1 cellular context compared by ENCODE assay signal in the genomic region with DNA sequence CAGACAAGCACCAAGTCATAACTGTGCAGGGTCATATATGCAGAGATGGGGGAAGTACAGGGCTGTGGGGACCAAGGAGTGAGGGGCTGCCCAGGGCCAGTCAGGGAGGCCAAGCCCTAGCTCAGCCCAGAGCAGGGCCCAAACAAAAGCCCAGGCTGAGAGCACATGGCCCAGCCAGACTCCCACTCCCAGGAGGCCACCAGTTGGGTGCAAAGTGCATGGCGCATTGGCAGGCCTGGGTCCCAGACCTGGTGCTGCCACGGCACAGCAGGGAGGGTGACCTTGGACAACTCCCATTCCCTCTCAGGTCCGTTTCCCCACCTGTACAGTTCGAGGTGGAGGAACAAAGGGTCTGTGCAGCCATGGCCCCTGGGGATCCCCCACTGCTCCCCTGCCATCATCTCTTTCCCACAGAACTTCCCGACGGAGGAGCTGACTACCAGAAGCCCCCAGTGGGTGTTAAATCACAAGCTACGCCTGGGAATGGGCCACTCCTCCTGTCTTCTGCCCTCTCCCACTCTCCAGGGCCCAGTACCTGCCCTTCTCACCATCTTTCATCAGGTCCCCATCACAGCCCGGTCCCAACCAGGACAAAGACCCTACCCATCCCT.
A peak's percentile ranks its signal among the peaks of the same experiment; 100 is the strongest.
TF ChIP-seq lines count a peak whose summit lies in the region.

No MANE protein-coding gene starts in this region.

TF ChIP-seq in HepG2, 621 proteins besides CTCF, POLR2A, EP300 and RAD21 (continues in another document):
- TF ChIP-seq, protein P1, sequence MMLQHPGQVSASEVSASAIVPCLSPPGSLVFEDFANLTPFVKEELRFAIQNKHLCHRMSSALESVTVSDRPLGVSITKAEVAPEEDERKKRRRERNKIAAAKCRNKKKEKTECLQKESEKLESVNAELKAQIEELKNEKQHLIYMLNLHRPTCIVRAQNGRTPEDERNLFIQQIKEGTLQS (CRISPR knock-in tag; IDR thresholded peaks at IDR 0.05), result peak; percentile 40; the same call in 1 of the 2 replicates
- 0 out of 2 replicates have a peak, but pooled peaks have one; percentile 41 for TF ChIP-seq RFXANK (CRISPR knock-in tag; IDR thresholded peaks at IDR 0.05)
- TF ChIP-seq ZNF430 (CRISPR knock-in tag; IDR thresholded peaks at IDR 0.05), result peak; percentile 56; the same call in 1 of the 2 replicates
- TF ChIP-seq NCOA1 (CRISPR knock-in tag; IDR thresholded peaks at IDR 0.05), result no peak
- TF ChIP-seq ZNF709 (CRISPR knock-in tag; IDR thresholded peaks at IDR 0.05), result no peak
- TF ChIP-seq SCMH1 (CRISPR knock-in tag; IDR thresholded peaks at IDR 0.05; ENCODE audit: borderline replicate concordance), result no peak
- peak; percentile 57; the same call in 1 of the 2 replicates for TF ChIP-seq ZSCAN22 (CRISPR knock-in tag; IDR thresholded peaks at IDR 0.05)
- peak; percentile 63; the same call in 1 of the 2 replicates for TF ChIP-seq PHF8 (CRISPR knock-in tag; IDR thresholded peaks at IDR 0.05)
- TF ChIP-seq ZNF740 (CRISPR knock-in tag; IDR thresholded peaks at IDR 0.05), result no peak; the same call in none of the 2 replicates
- peak; percentile 49 for TF ChIP-seq ZBTB43 (CRISPR knock-in tag; conservative IDR thresholded peaks at IDR 0.05)
- no peak for TF ChIP-seq ZNF616 (CRISPR knock-in tag; IDR thresholded peaks at IDR 0.05; ENCODE audit: low read depth)
- TF ChIP-seq MED13 (CRISPR knock-in tag; IDR thresholded peaks at IDR 0.05), result no peak; the same call in 1 of the 2 replicates
- no peak for TF ChIP-seq ZNF207 (IDR thresholded peaks at IDR 0.05; ENCODE audit: borderline replicate concordance)
- peak; percentile 95 for TF ChIP-seq ZBTB7A (CRISPR knock-in tag; IDR thresholded peaks at IDR 0.05)
- peak; percentile 37; the same call in 1 of the 2 replicates for TF ChIP-seq AHR (CRISPR knock-in tag; IDR thresholded peaks at IDR 0.05)
- TF ChIP-seq MAFF (IDR thresholded peaks at IDR 0.05; ENCODE audit: low read depth, low read length), result no peak
- peak; percentile 76; the same call in 1 of the 2 replicates for TF ChIP-seq PCBP1 (IDR thresholded peaks at IDR 0.05; ENCODE audit: borderline replicate concordance, low read depth, low read length)
- no peak for TF ChIP-seq NFE2L1 (CRISPR knock-in tag; IDR thresholded peaks at IDR 0.05; ENCODE audit: borderline replicate concordance)
- peak; percentile 47; the same call in 1 of the 2 replicates for TF ChIP-seq JUND (CRISPR knock-in tag; IDR thresholded peaks at IDR 0.05)
- TF ChIP-seq KDM4B (CRISPR knock-in tag; IDR thresholded peaks at IDR 0.05), result peak; percentile 40; the same call in 1 of the 2 replicates
- peak; percentile 84 for TF ChIP-seq ZNF607 (CRISPR knock-in tag; IDR thresholded peaks at IDR 0.05; ENCODE audit: borderline replicate concordance)
- TF ChIP-seq, protein P2, sequence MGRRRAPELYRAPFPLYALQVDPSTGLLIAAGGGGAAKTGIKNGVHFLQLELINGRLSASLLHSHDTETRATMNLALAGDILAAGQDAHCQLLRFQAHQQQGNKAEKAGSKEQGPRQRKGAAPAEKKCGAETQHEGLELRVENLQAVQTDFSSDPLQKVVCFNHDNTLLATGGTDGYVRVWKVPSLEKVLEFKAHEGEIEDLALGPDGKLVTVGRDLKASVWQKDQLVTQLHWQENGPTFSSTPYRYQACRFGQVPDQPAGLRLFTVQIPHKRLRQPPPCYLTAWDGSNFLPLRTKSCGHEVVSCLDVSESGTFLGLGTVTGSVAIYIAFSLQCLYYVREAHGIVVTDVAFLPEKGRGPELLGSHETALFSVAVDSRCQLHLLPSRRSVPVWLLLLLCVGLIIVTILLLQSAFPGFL (CRISPR knock-in tag; IDR thresholded peaks at IDR 0.05), result no peak
- TF ChIP-seq ZNF792 (CRISPR knock-in tag; IDR thresholded peaks at IDR 0.05), result peak; percentile 87
- no peak for TF ChIP-seq ZNF382 (CRISPR knock-in tag; IDR thresholded peaks at IDR 0.05; ENCODE audit: borderline replicate concordance)
- peak; percentile 46 for TF ChIP-seq FOSL2 (CRISPR knock-in tag; IDR thresholded peaks at IDR 0.05)
- TF ChIP-seq NR2F1 (CRISPR knock-in tag; IDR thresholded peaks at IDR 0.05), result peak in 1 of 2 experiments; percentile 17; a peak in 1 of 4 replicates
- TF ChIP-seq SYNCRIP (IDR thresholded peaks at IDR 0.05; ENCODE audit: insufficient read depth, low read depth, low read length), result no peak
- TF ChIP-seq TAF1 (CRISPR knock-in tag; IDR thresholded peaks at IDR 0.05), result peak; percentile 73
- peak; percentile 85; the same call in 1 of the 2 replicates for TF ChIP-seq MEIS2 (CRISPR knock-in tag; IDR thresholded peaks at IDR 0.05)
- TF ChIP-seq BCL3 (CRISPR knock-in tag; IDR thresholded peaks at IDR 0.05), result no peak; the same call in 1 of the 2 replicates
- TF ChIP-seq HNRNPL (IDR thresholded peaks at IDR 0.05; ENCODE audit: low read depth, low read length), result peak; percentile 94
- peak; percentile 68; the same call in 1 of the 2 replicates for TF ChIP-seq FLYWCH1 (CRISPR knock-in tag; IDR thresholded peaks at IDR 0.05)
- no peak for TF ChIP-seq SNAPC5 (CRISPR knock-in tag; IDR thresholded peaks at IDR 0.05; ENCODE audit: borderline replicate concordance)
- peak; percentile 79 for TF ChIP-seq ZNF816 (CRISPR knock-in tag; IDR thresholded peaks at IDR 0.05; ENCODE audit: borderline replicate concordance)
- peak; percentile 89 for TF ChIP-seq POLR2G (IDR thresholded peaks at IDR 0.05; ENCODE audit: low read depth, low read length)
- no peak; the same call in 1 of the 2 replicates for TF ChIP-seq GFI1 (CRISPR knock-in tag; IDR thresholded peaks at IDR 0.05; ENCODE audit: borderline replicate concordance)
- peak; percentile 96 for TF ChIP-seq ZNF691 (CRISPR knock-in tag; IDR thresholded peaks at IDR 0.05; ENCODE audit: borderline replicate concordance, low read depth)
- no peak for TF ChIP-seq SOX6 (IDR thresholded peaks at IDR 0.05)
- peak; percentile 84 for TF ChIP-seq SOX6 (CRISPR knock-in tag; IDR thresholded peaks at IDR 0.05)
- TF ChIP-seq KMT2B (CRISPR knock-in tag; IDR thresholded peaks at IDR 0.05), result peak; percentile 62
- no peak for TF ChIP-seq GTF3A (CRISPR knock-in tag; conservative IDR thresholded peaks at IDR 0.05)
- no peak for TF ChIP-seq DNMT3B (CRISPR knock-in tag; conservative IDR thresholded peaks at IDR 0.05)
- TF ChIP-seq ARNT (IDR thresholded peaks at IDR 0.05), result no peak
- TF ChIP-seq ZNF549 (CRISPR knock-in tag; IDR thresholded peaks at IDR 0.05), result no peak
- TF ChIP-seq ZNF619 (CRISPR knock-in tag; IDR thresholded peaks at IDR 0.05), result no peak
- TF ChIP-seq HNRNPK (IDR thresholded peaks at IDR 0.05; ENCODE audit: low read depth, low read length, poor library complexity, severe bottlenecking), result peak; percentile 63
- no peak; the same call in 1 of the 2 replicates for TF ChIP-seq ZNF367 (CRISPR knock-in tag; IDR thresholded peaks at IDR 0.05; ENCODE audit: borderline replicate concordance)
- TF ChIP-seq ZNF546 (CRISPR knock-in tag; conservative IDR thresholded peaks at IDR 0.05), result peak; percentile 55; the same call in 1 of the 2 replicates
- TF ChIP-seq ZFYVE20 (CRISPR knock-in tag; IDR thresholded peaks at IDR 0.05; ENCODE audit: borderline replicate concordance, low read depth), result no peak
- TF ChIP-seq, protein P3, sequence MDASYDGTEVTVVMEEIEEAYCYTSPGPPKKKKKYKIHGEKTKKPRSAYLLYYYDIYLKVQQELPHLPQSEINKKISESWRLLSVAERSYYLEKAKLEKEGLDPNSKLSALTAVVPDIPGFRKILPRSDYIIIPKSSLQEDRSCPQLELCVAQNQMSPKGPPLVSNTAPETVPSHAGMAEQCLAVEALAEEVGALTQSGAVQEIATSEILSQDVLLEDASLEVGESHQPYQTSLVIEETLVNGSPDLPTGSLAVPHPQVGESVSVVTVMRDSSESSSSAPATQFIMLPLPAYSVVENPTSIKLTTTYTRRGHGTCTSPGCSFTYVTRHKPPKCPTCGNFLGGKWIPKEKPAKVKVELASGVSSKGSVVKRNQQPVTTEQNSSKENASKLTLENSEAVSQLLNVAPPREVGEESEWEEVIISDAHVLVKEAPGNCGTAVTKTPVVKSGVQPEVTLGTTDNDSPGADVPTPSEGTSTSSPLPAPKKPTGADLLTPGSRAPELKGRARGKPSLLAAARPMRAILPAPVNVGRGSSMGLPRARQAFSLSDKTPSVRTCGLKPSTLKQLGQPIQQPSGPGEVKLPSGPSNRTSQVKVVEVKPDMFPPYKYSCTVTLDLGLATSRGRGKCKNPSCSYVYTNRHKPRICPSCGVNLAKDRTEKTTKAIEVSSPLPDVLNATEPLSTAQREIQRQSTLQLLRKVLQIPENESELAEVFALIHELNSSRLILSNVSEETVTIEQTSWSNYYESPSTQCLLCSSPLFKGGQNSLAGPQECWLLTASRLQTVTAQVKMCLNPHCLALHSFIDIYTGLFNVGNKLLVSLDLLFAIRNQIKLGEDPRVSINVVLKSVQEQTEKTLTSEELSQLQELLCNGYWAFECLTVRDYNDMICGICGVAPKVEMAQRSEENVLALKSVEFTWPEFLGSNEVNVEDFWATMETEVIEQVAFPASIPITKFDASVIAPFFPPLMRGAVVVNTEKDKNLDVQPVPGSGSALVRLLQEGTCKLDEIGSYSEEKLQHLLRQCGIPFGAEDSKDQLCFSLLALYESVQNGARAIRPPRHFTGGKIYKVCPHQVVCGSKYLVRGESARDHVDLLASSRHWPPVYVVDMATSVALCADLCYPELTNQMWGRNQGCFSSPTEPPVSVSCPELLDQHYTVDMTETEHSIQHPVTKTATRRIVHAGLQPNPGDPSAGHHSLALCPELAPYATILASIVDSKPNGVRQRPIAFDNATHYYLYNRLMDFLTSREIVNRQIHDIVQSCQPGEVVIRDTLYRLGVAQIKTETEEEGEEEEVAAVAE (CRISPR knock-in tag; IDR thresholded peaks at IDR 0.05; ENCODE audit: borderline replicate concordance), result peak; percentile 35; the same call in 1 of the 2 replicates
- no peak for TF ChIP-seq ZNF503 (CRISPR knock-in tag; IDR thresholded peaks at IDR 0.05)
- no peak for TF ChIP-seq ZNF777 (CRISPR knock-in tag; IDR thresholded peaks at IDR 0.05)
- TF ChIP-seq KDM6A (CRISPR knock-in tag; IDR thresholded peaks at IDR 0.05; ENCODE audit: low read depth), result peak; percentile 58; the same call in 1 of the 2 replicates
- no peak for TF ChIP-seq ZNF720 (CRISPR knock-in tag; IDR thresholded peaks at IDR 0.05)
- no peak for TF ChIP-seq IKZF1 (IDR thresholded peaks at IDR 0.05)
- no peak for TF ChIP-seq NFIB (CRISPR knock-in tag; IDR thresholded peaks at IDR 0.05; ENCODE audit: borderline replicate concordance)
- peak; percentile 72; the same call in 1 of the 2 replicates for TF ChIP-seq DPF2 (CRISPR knock-in tag; IDR thresholded peaks at IDR 0.05; ENCODE audit: borderline replicate concordance, low read depth)
- TF ChIP-seq HOXA7 (CRISPR knock-in tag; IDR thresholded peaks at IDR 0.05), result no peak
- TF ChIP-seq KLF13 (CRISPR knock-in tag; IDR thresholded peaks at IDR 0.05), result peak; percentile 71; the same call in 1 of the 2 replicates
